In genomic region chr6:155186052-155186658, GRCh38 we compare ENCODE assay signal across 9 cellular contexts.
DNase-seq lines count a peak whose midpoint lies in the region; ATAC-seq and TF ChIP-seq lines count a peak whose summit lies in the region.
"Had no signal": no experiment of that assay in that cellular context is flagged by ENCODE, and none has a peak within 500 bp of the region (broad histone marks: within the 10 kb centered on the region; RNA-seq: fewer than 3 reads in every experiment).

No MANE protein-coding gene starts in this region.

- no peak overlapping the region for H3K9ac ChIP-seq in OCI-LY3 (ENCODE audit: low read length)
- H3K9ac ChIP-seq in smooth muscle cell (ENCODE audit: low read depth) = peak overlapping the region; percentile 53

- H3K9me3 ChIP-seq in OCI-LY3 (ENCODE audit: insufficient read depth, low read length) (no peaks in the 10 kb centered on the region), smooth muscle cell (replicated peaks; ENCODE audit: low read depth) (no peaks in the 10 kb centered on the region)
- H3K9me3 ChIP-seq: right lobe of liver had no signal

- H3K36me3 ChIP-seq in OCI-LY3 (replicated peaks; ENCODE audit: low read depth, low read length) (no peaks in the 10 kb centered on the region), smooth muscle cell (ENCODE audit: low read depth) (no peaks in the 10 kb centered on the region)
- H3K36me3 ChIP-seq: right lobe of liver had no signal

- WGBS in smooth muscle cell (ENCODE audit: low lambda C conversion rate) = 62% methylated on average over 6 of the region's 6 CpGs

- TF ChIP-seq CTCF in GM12865 (IDR thresholded peaks at IDR 0.05; ENCODE audit: insufficient read depth, low read depth, low read length, missing control alignments) (no peak), OCI-LY3 (IDR thresholded peaks at IDR 0.05; ENCODE audit: low read depth, low read length) (no peak), smooth muscle cell (IDR thresholded peaks at IDR 0.05; ENCODE audit: borderline replicate concordance, insufficient read depth, poor library complexity, severe bottlenecking) (no peak)

- no peaks in the 10 kb centered on the region for H4K20me1 ChIP-seq in OCI-LY3 (ENCODE audit: insufficient read depth, low read length)
- no peaks in the 10 kb centered on the region for H4K20me1 ChIP-seq in smooth muscle cell (ENCODE audit: low read depth)

- ATAC-seq in HG03378 (IDR thresholded peaks at IDR 0.05; ENCODE audit: unreplicated experiment) (no peak), HG03139 (IDR thresholded peaks at IDR 0.05; ENCODE audit: unreplicated experiment) (no peak)

- DNase-seq in GM12865 (ENCODE audit: low read depth) = peak; percentile 61
- DNase-seq in activated naive CD8-positive, alpha-beta T cell treated with anti-CD3 and anti-CD28 coated beads, Interleukin-2, amount 50 U/mL, for 16 hours (ENCODE audit: low read depth, low spot score) = peak; percentile 9
- DNase-seq in smooth muscle cell (lab: John Stamatoyannopoulos, UW; ENCODE audit: unreplicated experiment) = no peak
- DNase-seq in NCI-H128 (lab: John Stamatoyannopoulos, UW; ENCODE audit: unreplicated experiment) = no peak
- DNase-seq in HPDE6-E6E7 (ENCODE audit: extremely low spot score) = no peak
- DNase-seq: right lobe of liver had no signal

- H3K27me3 ChIP-seq in OCI-LY3 (ENCODE audit: low read depth, low read length) = no peaks in the 10 kb centered on the region
- H3K27me3 ChIP-seq in smooth muscle cell (ENCODE audit: low read depth) = no peaks in the 10 kb centered on the region
- H3K27me3 ChIP-seq: right lobe of liver had no signal

- peaks cover 23% of the 10 kb centered on the region for H3F3A ChIP-seq in smooth muscle cell (ENCODE audit: low read depth)

- H3K4me3 ChIP-seq in GM12865 (ENCODE audit: low read depth, low read length) = peak overlapping the region; percentile 90
- H3K4me3 ChIP-seq in OCI-LY3 (ENCODE audit: low read length) = no peak overlapping the region
- H3K4me3 ChIP-seq in smooth muscle cell = no peak overlapping the region
- H3K4me3 ChIP-seq: right lobe of liver had no signal

- H3K4me1 ChIP-seq in OCI-LY3 (ENCODE audit: low read length) (peaks cover 66% of the 10 kb centered on the region), smooth muscle cell (ENCODE audit: low read depth) (peaks cover 35% of the 10 kb centered on the region)
- H3K4me1 ChIP-seq: right lobe of liver had no signal

- H3K27ac ChIP-seq in OCI-LY3 (ENCODE audit: low read length) = no peak overlapping the region
- peak overlapping the region; percentile 87 for H3K27ac ChIP-seq in smooth muscle cell (ENCODE audit: low read depth)
- H3K27ac ChIP-seq: right lobe of liver had no signal

- H3K4me2 ChIP-seq in OCI-LY3 (ENCODE audit: low read length) (peak overlapping the region; percentile 28; the same call in 1 of the 2 replicates), smooth muscle cell (peak overlapping the region; percentile 25)

- no peaks in the 10 kb centered on the region for H3K79me2 ChIP-seq in OCI-LY3 (ENCODE audit: low read length)
- no peaks in the 10 kb centered on the region for H3K79me2 ChIP-seq in smooth muscle cell (ENCODE audit: low read depth)

- H2AFZ ChIP-seq in OCI-LY3 (ENCODE audit: low read depth, low read length) = no peak overlapping the region
- no peak overlapping the region for H2AFZ ChIP-seq in smooth muscle cell (ENCODE audit: low read depth)

Comparison
In these comparisons a context has a peak if more than half of its experiments do, and no peak if none do; other contexts are left out.
1. DNase-seq: peak in GM12865 (single experiment) and activated naive CD8-positive, alpha-beta T cell treated with anti-CD3 and anti-CD28 coated beads, Interleukin-2, amount 50 U/mL, for 16 hours (single experiment); none in smooth muscle cell (single experiment), NCI-H128 (single experiment) and HPDE6-E6E7 (single experiment).